Comparison of ENCODE assay signal across 14 cellular contexts in the genomic region with DNA sequence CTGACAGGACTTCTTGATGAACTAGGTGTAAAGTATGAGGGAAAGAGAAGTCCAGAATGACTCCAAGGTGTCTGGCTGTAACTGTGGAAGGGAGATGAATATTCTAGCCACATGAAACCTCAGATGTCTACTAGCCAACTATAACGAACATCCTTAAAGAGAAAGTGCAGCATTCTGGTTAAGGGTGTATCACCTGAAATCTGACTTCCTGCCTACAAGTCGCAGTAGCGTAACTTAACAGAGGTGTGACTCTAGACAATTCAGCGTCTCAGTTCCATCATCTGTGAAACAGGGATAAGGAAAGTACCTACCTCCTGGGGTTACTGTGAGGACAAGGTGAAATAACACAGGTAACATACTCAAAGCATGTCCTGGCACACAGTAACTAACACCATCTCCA.
"Had no signal": no experiment of that assay in that cellular context is flagged by ENCODE, and none has a peak within 500 bp of the region (broad histone marks: within the 10 kb centered on the region; RNA-seq: fewer than 3 reads in every experiment).

No MANE protein-coding gene starts in this region.

- FAIRE-seq: islet of Langerhans, urothelium cell line had no signal

- H3K27me3 Mint-ChIP-seq: activated CD4-positive, alpha-beta T cell treated with anti-CD3 and anti-CD28 coated beads for 36 hours had no signal

- H3K4me3 ChIP-seq: colonic mucosa, lung, thyroid gland had no signal

- H3K4me1 ChIP-seq: colonic mucosa, thyroid gland had no signal

- H3K9me3 ChIP-seq: colonic mucosa, thyroid gland had no signal

- H3K36me3 ChIP-seq: colonic mucosa had no signal

- H3K4me3 Mint-ChIP-seq: activated CD4-positive, alpha-beta T cell treated with anti-CD3 and anti-CD28 coated beads for 36 hours had no signal

- DNase-seq: activated CD4-positive, alpha-beta T cell treated with anti-CD3 and anti-CD28 coated beads for 36 hours; activated effector memory CD4-positive, alpha-beta T cell treated with anti-CD3 and anti-CD28 coated beads, Interleukin-2, amount 50 U/mL, for 16 hours; colonic mucosa; left colon; midbrain; retina; stimulated activated CD4-positive, alpha-beta T cell treated with anti-CD3 and anti-CD28 coated beads, Interleukin-12 subunit alpha, Interleukin-12 subunit beta, amount 100 ng/mL, for 4 hours; stimulated activated CD4-positive, alpha-beta T cell treated with anti-CD3 and anti-CD28 coated beads, Interleukin-2, amount 100 ng/mL, for 24 hours; T-helper 9 cell; thyroid gland had no signal

- H3K27ac ChIP-seq: colonic mucosa, thyroid gland had no signal

- H3K27me3 ChIP-seq: colonic mucosa, thyroid gland had no signal

- ATAC-seq: activated CD4-positive, alpha-beta T cell treated with anti-CD3 and anti-CD28 coated beads for 36 hours; esophagus mucosa; left colon had no signal

- H3K27ac Mint-ChIP-seq: activated CD4-positive, alpha-beta T cell treated with anti-CD3 and anti-CD28 coated beads for 36 hours had no signal

- H3K4me1 Mint-ChIP-seq: activated CD4-positive, alpha-beta T cell treated with anti-CD3 and anti-CD28 coated beads for 36 hours had no signal
